9 cellular contexts compared by ENCODE assay signal in the genomic region with DNA sequence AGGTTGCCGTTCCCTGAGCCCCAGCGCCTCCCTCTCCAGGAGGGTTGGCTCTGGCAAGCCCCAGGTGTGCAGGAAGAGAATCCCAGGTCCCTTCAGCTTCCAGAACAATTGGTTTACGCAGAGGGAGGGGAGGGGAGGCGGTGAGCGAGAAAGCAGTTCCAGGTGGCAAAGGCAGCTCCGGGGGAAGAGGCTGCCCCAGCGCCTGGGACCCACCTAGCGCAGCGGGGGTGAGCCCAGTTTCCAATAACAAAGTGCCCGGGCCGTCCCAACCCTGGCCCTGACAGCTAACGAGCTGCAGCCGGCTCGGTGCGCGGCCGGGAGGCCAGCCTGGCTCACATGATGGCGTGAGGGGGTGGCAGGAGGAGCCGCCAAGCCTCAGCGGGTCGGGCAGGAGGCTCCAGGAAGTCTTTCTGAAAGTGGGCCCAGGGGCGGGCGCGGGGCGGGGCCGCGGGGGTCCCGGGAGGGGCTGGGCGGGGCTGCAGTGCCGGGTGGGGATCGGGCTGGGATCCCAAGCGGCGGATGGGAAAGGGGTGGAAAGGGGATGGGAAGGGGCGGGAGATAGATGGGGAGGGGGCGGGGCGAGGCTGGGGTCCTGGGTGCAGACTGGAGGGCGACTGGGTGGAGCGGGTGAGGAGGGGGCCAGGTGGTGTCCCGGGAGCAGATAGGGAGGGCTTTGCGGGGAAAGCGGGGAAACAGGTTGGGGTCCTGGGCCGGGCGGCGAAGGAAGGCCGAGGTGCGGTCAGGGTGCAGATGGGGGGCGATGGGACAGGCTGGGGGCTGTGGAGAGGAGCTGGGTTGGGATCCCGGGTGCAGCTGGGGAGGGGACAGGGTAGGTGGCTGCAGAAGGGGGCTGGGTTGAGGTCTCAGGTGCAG. TPM values are rescaled to one million over a fixed set of nuclear protein-coding genes. Genes with fewer than 3 reads are reported as not detected.
DNase-seq lines count a peak whose midpoint lies in the region; ATAC-seq, FAIRE-seq and TF ChIP-seq lines count a peak whose summit lies in the region.
"Had no signal": no experiment of that assay in that cellular context is flagged by ENCODE, and none has a peak within 500 bp of the region (broad histone marks: within the 10 kb centered on the region; RNA-seq: fewer than 3 reads in every experiment).

No MANE protein-coding gene starts in this region.

- FAIRE-seq in HepG2 (lab: Jason Lieb, UNC) (no peak), H54 (lab: Jason Lieb, UNC) (no peak)

- H3K9me2 ChIP-seq in SK-N-SH = no peaks in the 10 kb centered on the region

- H3K9me3 ChIP-seq in SK-N-SH (no peaks in the 10 kb centered on the region), HepG2 (ENCODE audit: low read length) (no peaks in the 10 kb centered on the region)
- H3K9me3 ChIP-seq: SJSA1 had no signal

- H2AFZ ChIP-seq in SK-N-SH (ENCODE audit: low read depth) (peak overlapping the region; percentile 73; the same call in 1 of the 2 replicates), HepG2 (ENCODE audit: low read length) (no peak overlapping the region)

- CTCF ChIA-PET in SK-N-SH (lab: Yijun Ruan, JAX) (interaction anchor here (0.8 to 3.0 kb wide), 8 partner anchors 17 to 256 kb away, joined by 3 to 10 read pairs (median 3); a partner anchor contains a TSS), HepG2 (lab: Yijun Ruan, JAX; ENCODE audit: low intra/inter-chr PET ratio, low total read pairs) (no interaction called here)

- TF ChIP-seq POLR2A in HepG2 (IDR thresholded peaks at IDR 0.05; ENCODE audit: insufficient read depth in 1 of 2, low read depth in 2 of 2, low read length in 2 of 2) = no peak
- TF ChIP-seq POLR2A in H54 (IDR thresholded peaks at IDR 0.05; ENCODE audit: low read depth, low read length) = no peak

- BruUV-seq in HepG2 (replicated peaks; lab: Mats Ljungman, UMichigan) = no TSS peak

- peaks cover 10 to 50% of the 10 kb centered on the region in 2 experiments; a peak in 3 of 4 replicates for H3K4me1 ChIP-seq in SK-N-SH (ENCODE audit: control insufficient read depth in 1 of 2, insufficient read depth in 2 of 2, low read depth in 1 of 2, low read length in 1 of 2)
- peaks cover 65% of the 10 kb centered on the region for H3K4me1 ChIP-seq in HepG2 (ENCODE audit: insufficient read depth, low read length)

- H3K9ac ChIP-seq in SK-N-SH (peak overlapping the region; percentile 76; the same call in 1 of the 2 replicates), HepG2 (ENCODE audit: insufficient read depth, low read depth, low read length) (no peak overlapping the region)

- WGBS in SK-N-SH (ENCODE audit: low lambda C conversion rate) = 16% methylated on average over 33 of the region's 48 CpGs
- WGBS in HepG2 (ENCODE audit: low lambda C conversion rate) = 96% methylated on average over 40 of the region's 48 CpGs

- no peaks in the 10 kb centered on the region for H4K20me1 ChIP-seq in SK-N-SH (ENCODE audit: insufficient read depth)
- H4K20me1 ChIP-seq in HepG2 (ENCODE audit: insufficient read depth, low read length) = peaks cover 87% of the 10 kb centered on the region

- intact Hi-C loops in HepG2 (cut with micrococcal nuclease; ENCODE audit: unreplicated experiment) = no loop called here

- POLR2A ChIA-PET in SK-N-SH (lab: Yijun Ruan, JAX) = interaction anchor here (0.8 to 1.4 kb wide), 8 partner anchors 22 to 255 kb away, joined by 3 to 5 read pairs (median 4); no protein-coding TSS in a partner anchor
- POLR2A ChIA-PET in HepG2 (lab: Yijun Ruan, JAX) = interaction anchor here (17.4 kb wide), 1 partner anchor 22 kb away, joined by 357 read pairs; a partner anchor contains a TSS

- peak; percentile 90 for DNase-seq in SK-N-SH
- DNase-seq in dermis blood vessel endothelial cell = peak; percentile 47
- DNase-seq in HepG2 (ENCODE audit: low spot score) = no peak
- peak; percentile 59 for DNase-seq in stimulated activated CD8-positive, alpha-beta memory T cell treated with anti-CD3 and anti-CD28 coated beads, Interleukin-4, amount 100 ng/mL, for 48 hours
- no peak for DNase-seq in H54 (ENCODE audit: insufficient read length, low spot score)
- DNase-seq in G401 (ENCODE audit: low spot score) = no peak

- no peak for TF ChIP-seq RAD21 in SK-N-SH (IDR thresholded peaks at IDR 0.05; ENCODE audit: low read length)
- no peak for TF ChIP-seq RAD21 in HepG2 (CRISPR knock-in tag; IDR thresholded peaks at IDR 0.05)

- TF ChIP-seq EP300 in SK-N-SH (IDR thresholded peaks at IDR 0.05; ENCODE audit: borderline replicate concordance in 1 of 2, low read depth in 1 of 2, low read length in 1 of 2) (no peak), HepG2 (IDR thresholded peaks at IDR 0.05; ENCODE audit: low read depth in 2 of 2, low read length in 2 of 2) (no peak), HepG2 (CRISPR knock-in tag; IDR thresholded peaks at IDR 0.05; ENCODE audit: borderline replicate concordance) (no peak)

- in situ Hi-C loops in HepG2 (cut with HindIII; ENCODE audit: extremely low pct_ligation_motif_present, low pct_unique_long_range_greater_than_20kb) = no loop called here
- in situ Hi-C loops in G401 (cut with HindIII; ENCODE audit: low sequenced_read_pairs) = no loop called here

- H3K36me3 ChIP-seq in SK-N-SH (replicated peaks in 1 of 2; ENCODE audit: control insufficient read depth in 1 of 2, insufficient read depth in 2 of 2, low read length in 1 of 2) (no peaks in the 10 kb centered on the region), HepG2 (replicated peaks in 1 of 2; ENCODE audit: control insufficient read depth in 1 of 2, insufficient read depth in 2 of 2, low read length in 2 of 2) (peaks cover 10 to 74% of the 10 kb centered on the region in 2 experiments)
- H3K36me3 ChIP-seq: SJSA1 had no signal

- TF ChIP-seq CTCF in SK-N-SH (IDR thresholded peaks at IDR 0.05) = no peak
- no peak for TF ChIP-seq CTCF in HepG2 (CRISPR knock-in tag; IDR thresholded peaks at IDR 0.05)

- H3K27ac ChIP-seq in SK-N-SH (ENCODE audit: low read depth in 2 of 2, low read length in 1 of 2) = peak overlapping the region; percentile 88
- H3K27ac ChIP-seq in HepG2 (ENCODE audit: extremely low read length, insufficient read depth, low read length) = no peak overlapping the region
- H3K27ac ChIP-seq: SJSA1 had no signal

- no peaks in the 10 kb centered on the region for H3K79me2 ChIP-seq in SK-N-SH (ENCODE audit: insufficient read depth)
- peaks cover 81% of the 10 kb centered on the region for H3K79me2 ChIP-seq in HepG2 (ENCODE audit: insufficient read depth, low read length)

- peak overlapping the region; percentile 90; the same call in 1 of the 2 replicates for H3K4me2 ChIP-seq in SK-N-SH
- no peak overlapping the region for H3K4me2 ChIP-seq in HepG2 (ENCODE audit: low read depth, low read length)

- ATAC-seq in GM18511 (IDR thresholded peaks at IDR 0.05; ENCODE audit: unreplicated experiment) = peak; percentile 28
- no peak; the same call in 2 of the 3 replicates for ATAC-seq in HepG2
- no peak for ATAC-seq in GM18858 (IDR thresholded peaks at IDR 0.05; ENCODE audit: unreplicated experiment)

- H3K4me3 ChIP-seq in SK-N-SH (ENCODE audit: low read depth in 2 of 2, low read length in 1 of 2) = peak overlapping the region in 1 of 2 experiments; percentile 43; a peak in 3 of 4 replicates
- H3K4me3 ChIP-seq in HepG2 (replicated peaks in 1 of 3; ENCODE audit: insufficient read depth in 1 of 3, low read depth in 2 of 3, low read length in 3 of 3) = no peak overlapping the region

- H3K27me3 ChIP-seq in SK-N-SH (ENCODE audit: insufficient read depth) = no peaks in the 10 kb centered on the region
- H3K27me3 ChIP-seq in HepG2 (ENCODE audit: control insufficient read depth in 1 of 2, insufficient read depth in 2 of 2, low read length in 2 of 2) = no peaks in the 10 kb centered on the region

- peaks cover 3% of the 10 kb centered on the region for H3F3A ChIP-seq in SK-N-SH (replicated peaks; ENCODE audit: insufficient read depth)

RNA-seq across cellular contexts. Expression of a gene that starts 22.8 kb away (rescaled TPM):
- polyA plus RNA-seq in SK-N-SH (2012; rRNA removed) = 29.6 and 44.8 TPM in 2 replicates
- polyA plus RNA-seq in SK-N-SH (2012; cell fraction: cytosol; rRNA removed) = 17.6 and 26.3 TPM in 2 replicates
- 41.9 and 43.1 TPM in 2 replicates for polyA plus RNA-seq in SK-N-SH (2012; cell fraction: nucleus; rRNA removed)
- total RNA-seq in dermis blood vessel endothelial cell = 57.1 and 121 TPM in 2 replicates
- 30.5 and 48.5 TPM in 2 replicates for total RNA-seq in HepG2 (2016; rRNA removed; fragmentation: Illumina TruSeq; extraction: Trizol)
- total RNA-seq in HepG2 (2016; cell fraction: cytosol; rRNA removed; fragmentation: Illumina TruSeq; extraction: Trizol; ENCODE audit: low read depth) = 25.5 and 27.3 TPM in 2 replicates
- total RNA-seq in HepG2 (2016; cell fraction: insoluble cytoplasmic fraction; rRNA removed; fragmentation: Illumina TruSeq; extraction: Trizol) = 26.6 and 52.7 TPM in 2 replicates
- 29.7 and 30.7 TPM in 2 replicates for total RNA-seq in HepG2 (2016; cell fraction: membrane; rRNA removed; fragmentation: Illumina TruSeq; extraction: Trizol)
- total RNA-seq in HepG2 (2016; cell fraction: nucleus; rRNA removed; fragmentation: Illumina TruSeq; extraction: Trizol) = 41.7 and 48.7 TPM in 2 replicates
- polyA plus RNA-seq in HepG2 (2011; rRNA removed) = 90.5 and 107 TPM in 2 replicates
- 85.8 and 93.3 TPM in 2 replicates for polyA plus RNA-seq in HepG2 (2011; cell fraction: cytosol; rRNA removed)
- 96.4 and 100 TPM in 2 replicates for polyA plus RNA-seq in HepG2 (2011; cell fraction: nucleus; rRNA removed)
- 60.3 and 66.6 TPM in 2 replicates for polyA plus RNA-seq in HepG2 (2012)
- 7.8 TPM in 2 replicates for polyA plus RNA-seq in HepG2 (2016; cell fraction: cytosol; fragmentation: Illumina TruSeq; extraction: Trizol; ENCODE audit: low read depth)
- polyA plus RNA-seq in HepG2 (2016; cell fraction: insoluble cytoplasmic fraction; fragmentation: Illumina TruSeq; extraction: Trizol; ENCODE audit: low read depth) = 18.9 and 21.8 TPM in 2 replicates
- 13.0 and 14.3 TPM in 2 replicates for polyA plus RNA-seq in HepG2 (2016; cell fraction: membrane; fragmentation: Illumina TruSeq; extraction: Trizol; ENCODE audit: low read depth)
- 64.9 and 66.2 TPM in 2 replicates for polyA plus RNA-seq in HepG2 (2016; cell fraction: nucleus; fragmentation: Illumina TruSeq; extraction: Trizol; ENCODE audit: insufficient read depth, low read depth)
- polyA minus RNA-seq in HepG2 (2011; rRNA and poly(A)+ RNA removed; ENCODE audit: low replicate concordance) = 17.4 and 446 TPM in 2 replicates
- polyA minus RNA-seq in HepG2 (2011; cell fraction: cytosol; rRNA and poly(A)+ RNA removed) = 107 and 116 TPM in 2 replicates
- 65.1 and 73.6 TPM in 2 replicates for polyA minus RNA-seq in HepG2 (2011; cell fraction: nucleus; rRNA and poly(A)+ RNA removed)
- total RNA-seq in G401 (2014; rRNA removed; shearing (Covaris generic)) = 9.1 and 13.5 TPM in 2 replicates

RNA-seq across cellular contexts. Expression of a gene that starts 48.7 kb away (rescaled TPM):
- 0.32 and 0.59 TPM in 2 replicates for polyA plus RNA-seq in SK-N-SH (2012; rRNA removed)
- 0.21 and 0.23 TPM in 2 replicates for polyA plus RNA-seq in SK-N-SH (2012; cell fraction: cytosol; rRNA removed)
- polyA plus RNA-seq in SK-N-SH (2012; cell fraction: nucleus; rRNA removed) = 2.5 TPM in 2 replicates
- not detected in 2 replicates for total RNA-seq in dermis blood vessel endothelial cell
- not detected in 2 replicates for total RNA-seq in HepG2 (2016; rRNA removed; fragmentation: Illumina TruSeq; extraction: Trizol)
- not detected in 2 replicates for total RNA-seq in HepG2 (2016; cell fraction: cytosol; rRNA removed; fragmentation: Illumina TruSeq; extraction: Trizol; ENCODE audit: low read depth)
- not detected in 2 replicates for total RNA-seq in HepG2 (2016; cell fraction: insoluble cytoplasmic fraction; rRNA removed; fragmentation: Illumina TruSeq; extraction: Trizol)
- total RNA-seq in HepG2 (2016; cell fraction: membrane; rRNA removed; fragmentation: Illumina TruSeq; extraction: Trizol) = not detected in 2 replicates
- total RNA-seq in HepG2 (2016; cell fraction: nucleus; rRNA removed; fragmentation: Illumina TruSeq; extraction: Trizol) = not detected in 2 replicates
- polyA plus RNA-seq in HepG2 (2011; rRNA removed) = not detected in 2 replicates
- polyA plus RNA-seq in HepG2 (2011; cell fraction: cytosol; rRNA removed) = not detected in 2 replicates
- polyA plus RNA-seq in HepG2 (2011; cell fraction: nucleus; rRNA removed) = not detected in 2 replicates
- polyA plus RNA-seq in HepG2 (2012) = not detected in 2 replicates
- not detected in 2 replicates for polyA plus RNA-seq in HepG2 (2016; cell fraction: cytosol; fragmentation: Illumina TruSeq; extraction: Trizol; ENCODE audit: low read depth)
- not detected in 2 replicates for polyA plus RNA-seq in HepG2 (2016; cell fraction: insoluble cytoplasmic fraction; fragmentation: Illumina TruSeq; extraction: Trizol; ENCODE audit: low read depth)
- polyA plus RNA-seq in HepG2 (2016; cell fraction: membrane; fragmentation: Illumina TruSeq; extraction: Trizol; ENCODE audit: low read depth) = not detected in 2 replicates
- polyA plus RNA-seq in HepG2 (2016; cell fraction: nucleus; fragmentation: Illumina TruSeq; extraction: Trizol; ENCODE audit: insufficient read depth, low read depth) = not detected in 2 replicates
- not detected in 2 replicates for polyA minus RNA-seq in HepG2 (2011; rRNA and poly(A)+ RNA removed; ENCODE audit: low replicate concordance)
- not detected in 2 replicates for polyA minus RNA-seq in HepG2 (2011; cell fraction: cytosol; rRNA and poly(A)+ RNA removed)
- polyA minus RNA-seq in HepG2 (2011; cell fraction: nucleus; rRNA and poly(A)+ RNA removed) = not detected in 2 replicates
- total RNA-seq in G401 (2014; rRNA removed; shearing (Covaris generic)) = not detected in 2 replicates
- total RNA-seq: SJSA1 had no signal

Comparison
In these comparisons a context has a peak if more than half of its experiments do, and no peak if none do; other contexts are left out.
1. DNase-seq: peak in SK-N-SH (single experiment), dermis blood vessel endothelial cell (single experiment) and stimulated activated CD8-positive, alpha-beta memory T cell treated with anti-CD3 and anti-CD28 coated beads, Interleukin-4, amount 100 ng/mL, for 48 hours (single experiment); none in HepG2 (single experiment), H54 (single experiment) and G401 (single experiment).